ENCODE assay signal across 28 cellular contexts in genomic region chr6:12419626-12420272, GRCh38.
DNase-seq lines count a peak whose midpoint lies in the region; ATAC-seq, FAIRE-seq and TF ChIP-seq lines count a peak whose summit lies in the region.
"Had no signal": no experiment of that assay in that cellular context is flagged by ENCODE, and none has a peak within 500 bp of the region (broad histone marks: within the 10 kb centered on the region; RNA-seq: fewer than 3 reads in every experiment).

No MANE protein-coding gene starts in this region.

- H3K9me3 ChIP-seq in A549 (peaks cover 18% of the 10 kb centered on the region), hepatocyte (ENCODE audit: low read depth) (no peaks in the 10 kb centered on the region), mucosa of descending colon (no peaks in the 10 kb centered on the region)
- H3K9me3 ChIP-seq: BE2C, colonic mucosa had no signal

- no peak for FAIRE-seq in A549 (lab: Jason Lieb, UNC)

- TF ChIP-seq CTCF in A549 (IDR thresholded peaks at IDR 0.05) (no peak), hepatocyte (IDR thresholded peaks at IDR 0.05; ENCODE audit: poor library complexity) (no peak), mucosa of descending colon (IDR thresholded peaks at IDR 0.05) (no peak)

- POLR2A ChIA-PET in A549 (lab: Yijun Ruan, JAX) = no interaction called here

- DNase-seq in A549 (ENCODE audit: low read depth in 1 of 2, low spot score in 1 of 2) = peak in 1 of 2 experiments; percentile 48
- peak; percentile 66 for DNase-seq in LoVo (ENCODE audit: low spot score)
- DNase-seq in hepatocyte (ENCODE audit: low spot score) = no peak
- no peak for DNase-seq in mucosa of descending colon
- DNase-seq in activated gamma-delta T cell treated with Interleukin-2 at 50 U/mL for 16 hours = no peak
- DNase-seq in DMS 273 (lab: John Stamatoyannopoulos, UW; ENCODE audit: unreplicated experiment) = no peak
- DNase-seq: amygdala; BE2C; CD8-positive, alpha-beta memory T cell; colonic mucosa; DMS79; effector memory CD8-positive, alpha-beta T cell; foreskin melanocyte; GF-D8; GM23248; Kasumi-1; midbrain; naive thymus-derived CD8-positive, alpha-beta T cell; NCI-H510A; retina; stimulated activated CD4-positive, alpha-beta T cell treated with anti-CD3 and anti-CD28 coated beads, Interleukin-1b, Interleukin-23, amount 100 ng/mL, for 48 hours; stimulated activated CD8-positive, alpha-beta memory T cell treated with anti-CD3 and anti-CD28 coated beads, Interleukin-4, amount 100 ng/mL, for 48 hours; stimulated activated naive CD8-positive, alpha-beta T cell treated with anti-CD3 and anti-CD28 coated beads, Interleukin-15, amount 100 ng/mL, for 72 hours had no signal

- H3K4me1 ChIP-seq in A549 = peaks cover 62% of the 10 kb centered on the region
- no peaks in the 10 kb centered on the region for H3K4me1 ChIP-seq in hepatocyte (ENCODE audit: insufficient read depth)
- no peaks in the 10 kb centered on the region for H3K4me1 ChIP-seq in mucosa of descending colon (ENCODE audit: low read depth)
- H3K4me1 ChIP-seq: BE2C, colonic mucosa had no signal

- WGBS in A549 (ENCODE audit: missing lambda C conversion rate) = 17% methylated on average over 3 of the region's 3 CpGs
- WGBS in hepatocyte (ENCODE audit: low lambda C conversion rate, missing lambda C conversion rate) = 74% methylated on average over 3 of the region's 3 CpGs

- TF ChIP-seq EP300 in A549 (IDR thresholded peaks at IDR 0.05) = no peak

- H3K4me2 ChIP-seq in A549 = peak overlapping the region; percentile 64
- H3K4me2 ChIP-seq in hepatocyte = no peak overlapping the region

- no peaks in the 10 kb centered on the region for H4K20me1 ChIP-seq in hepatocyte (ENCODE audit: insufficient read depth, poor library complexity, severe bottlenecking)

- H3K27me3 ChIP-seq in hepatocyte = no peaks in the 10 kb centered on the region
- H3K27me3 ChIP-seq: BE2C, colonic mucosa, esophagus muscularis mucosa had no signal

- peak overlapping the region; percentile 72 to 83 for H3K27ac ChIP-seq in A549
- peak overlapping the region; percentile 57 for H3K27ac ChIP-seq in hepatocyte
- H3K27ac ChIP-seq: colonic mucosa, GM23248, skin epidermis had no signal

- TF ChIP-seq RAD21 in A549 (conservative IDR thresholded peaks at IDR 0.05 in 1 of 2, IDR thresholded peaks at IDR 0.05 in 1 of 2) = no peak

- H3K9me2 ChIP-seq in hepatocyte (replicated peaks; ENCODE audit: insufficient read depth) = no peaks in the 10 kb centered on the region

- ATAC-seq in A549 = no peak
- ATAC-seq in mucosa of descending colon = peak; percentile 63
- no peak for ATAC-seq in HG02973 (IDR thresholded peaks at IDR 0.05; ENCODE audit: unreplicated experiment)
- ATAC-seq in GM21515 (IDR thresholded peaks at IDR 0.05; ENCODE audit: unreplicated experiment) = no peak
- ATAC-seq: effector memory CD8-positive, alpha-beta T cell; naive thymus-derived CD8-positive, alpha-beta T cell; stimulated activated naive CD8-positive, alpha-beta T cell treated with anti-CD3 and anti-CD28 coated beads, Interleukin-15, amount 100 ng/mL, for 72 hours; WTC11 had no signal

- H3K79me2 ChIP-seq in hepatocyte = no peaks in the 10 kb centered on the region

- CTCF ChIA-PET in A549 (lab: Yijun Ruan, JAX) = interaction anchor here (2.5 kb wide), 1 partner anchor 63 kb away, joined by 9 read pairs; no protein-coding TSS in a partner anchor

- no peak overlapping the region for H2AFZ ChIP-seq in hepatocyte

- intact Hi-C loops in mucosa of descending colon (cut with DNase I, micrococcal nuclease) = no loop called here

- no peaks in the 10 kb centered on the region for H3K36me3 ChIP-seq in hepatocyte (replicated peaks; ENCODE audit: insufficient read depth, low read depth)
- H3K36me3 ChIP-seq in mucosa of descending colon (ENCODE audit: low read depth) = no peaks in the 10 kb centered on the region
- H3K36me3 ChIP-seq: BE2C, colonic mucosa, esophagus muscularis mucosa had no signal

- H3K4me3 ChIP-seq in A549 (no peak overlapping the region), hepatocyte (no peak overlapping the region), mucosa of descending colon (no peak overlapping the region)
- H3K4me3 ChIP-seq: colonic mucosa, esophagus muscularis mucosa, GM23248, skin epidermis had no signal

- TF ChIP-seq POLR2A in A549 (IDR thresholded peaks at IDR 0.05; ENCODE audit: low read length) = no peak

TF ChIP-seq in A549, 52 proteins besides CTCF, POLR2A, EP300 and RAD21:
- no peak for TF ChIP-seq ATOH8 (CRISPR knock-in tag; IDR thresholded peaks at IDR 0.05; ENCODE audit: low read depth)
- TF ChIP-seq POLR2AphosphoS2 (conservative IDR thresholded peaks at IDR 0.05; ENCODE audit: low read length) = no peak
- no peak for TF ChIP-seq PBX3 (IDR thresholded peaks at IDR 0.05)
- TF ChIP-seq NFE2L2 (conservative IDR thresholded peaks at IDR 0.05; ENCODE audit: low read length) = no peak
- no peak for TF ChIP-seq GATA3 (IDR thresholded peaks at IDR 0.05; ENCODE audit: borderline replicate concordance)
- no peak for TF ChIP-seq MYC (IDR thresholded peaks at IDR 0.05; ENCODE audit: borderline replicate concordance, low read length)
- TF ChIP-seq HMGXB4 (CRISPR knock-in tag; IDR thresholded peaks at IDR 0.05; ENCODE audit: borderline replicate concordance) = no peak
- no peak for TF ChIP-seq BHLHE40 (IDR thresholded peaks at IDR 0.05; ENCODE audit: low read depth, low read length)
- no peak for TF ChIP-seq HOXA7 (CRISPR knock-in tag; IDR thresholded peaks at IDR 0.05)
- no peak for TF ChIP-seq EHF (CRISPR knock-in tag; IDR thresholded peaks at IDR 0.05)
- no peak for TF ChIP-seq KDM5A (IDR thresholded peaks at IDR 0.05)
- TF ChIP-seq REST (IDR thresholded peaks at IDR 0.05) = no peak
- no peak for TF ChIP-seq FOXS1 (CRISPR knock-in tag; IDR thresholded peaks at IDR 0.05)
- TF ChIP-seq NR3C1 (IDR thresholded peaks at IDR 0.05) = no peak
- no peak for TF ChIP-seq MAX (IDR thresholded peaks at IDR 0.05)
- TF ChIP-seq RCOR1 (IDR thresholded peaks at IDR 0.05; ENCODE audit: low read depth, low read length) = no peak
- no peak for TF ChIP-seq RARB (CRISPR knock-in tag; IDR thresholded peaks at IDR 0.05)
